Comparison of ENCODE assay signal across 9 cellular contexts in the genomic region with DNA sequence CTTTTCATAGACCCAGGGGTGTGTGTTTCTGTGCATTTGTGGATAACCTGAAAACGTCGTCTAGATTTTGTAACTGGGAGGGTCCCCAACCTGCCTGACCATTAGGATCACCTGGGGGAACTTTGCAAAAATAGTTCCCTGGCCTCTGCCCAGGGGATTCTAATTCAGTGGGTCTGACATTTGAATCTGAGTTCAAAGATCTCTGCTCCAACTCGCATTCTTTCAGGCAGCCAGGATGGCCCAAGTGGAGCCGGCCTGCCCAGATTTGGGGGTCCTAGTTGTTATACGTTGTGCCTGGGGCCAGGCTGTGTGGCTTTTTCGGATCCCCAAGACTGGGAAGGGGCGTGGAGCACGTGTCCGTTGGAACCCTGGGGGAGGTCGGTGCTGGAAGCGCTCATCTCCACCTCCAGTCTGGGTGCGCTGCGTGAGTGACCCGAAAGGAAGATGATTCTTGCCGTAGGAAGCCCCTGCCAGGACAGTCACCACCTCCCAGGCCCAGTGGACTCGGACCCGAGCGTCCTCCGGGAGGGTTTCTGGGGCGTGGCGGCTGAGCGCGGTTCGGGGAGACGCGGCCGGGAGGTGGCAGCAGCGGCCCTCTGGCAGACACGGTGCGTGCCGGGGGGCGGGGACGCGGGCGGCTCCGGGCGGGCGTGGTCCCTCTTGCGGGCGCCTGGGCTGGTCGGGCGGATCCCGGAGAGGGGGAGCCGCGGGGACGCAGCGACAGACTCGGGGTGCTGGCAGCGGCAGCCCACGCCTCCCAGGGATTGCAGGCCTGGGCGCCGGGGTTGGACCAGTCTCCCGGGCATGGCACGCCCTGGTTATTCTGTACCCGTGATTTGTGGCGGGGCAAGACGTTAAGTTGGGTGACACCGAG. TPM values are rescaled to one million over a fixed set of nuclear protein-coding genes. Genes with fewer than 3 reads are reported as not detected.
DNase-seq lines count a peak whose midpoint lies in the region; ATAC-seq and TF ChIP-seq lines count a peak whose summit lies in the region.
"Had no signal": no experiment of that assay in that cellular context is flagged by ENCODE, and none has a peak within 500 bp of the region (broad histone marks: within the 10 kb centered on the region; RNA-seq: fewer than 3 reads in every experiment).

No MANE protein-coding gene starts in this region.

- peaks cover 11 to 34% (median 23%) of the 10 kb centered on the region in 4 donors for H3K4me1 Mint-ChIP-seq in CD4-positive, alpha-beta memory T cell
- peaks cover 23% of the 10 kb centered on the region for H3K4me1 Mint-ChIP-seq in activated T-helper 1 cell treated with anti-CD3 and anti-CD28 coated beads, Interleukin-12 subunit alpha, Interleukin-12 subunit beta, Interleukin-2, Interleukin-4 antibody, amounts not matched to agents 30 ng/mL and 10 ng/mL and 1 ng/mL, durations not matched to agents 14 hours and 24 hours and 36 hours (ENCODE audit: low read depth)
- H3K4me1 Mint-ChIP-seq in naive thymus-derived CD8-positive, alpha-beta T cell = peaks cover 2 to 22% (median 9%) of the 10 kb centered on the region in 4 donors

- POLR2A ChIA-PET in CD4-positive, alpha-beta memory T cell (lab: Charles Lee; ENCODE audit: partially characterized antibody) = interaction anchor here (1.4 kb wide), 2 partner anchors 9 to 266 kb away, joined by 5 to 8 read pairs; no protein-coding TSS in a partner anchor
- POLR2A ChIA-PET in PC-3 (lab: Charles Lee; ENCODE audit: unreplicated experiment) = interaction anchor here (0.5 kb wide), 1 partner anchor 225 kb away, joined by 4 read pairs; no protein-coding TSS in a partner anchor
- POLR2A ChIA-PET in naive thymus-derived CD8-positive, alpha-beta T cell (lab: Charles Lee) = no interaction called here

- peak overlapping the region; percentile 50 for H3K27ac ChIP-seq in CD4-positive, alpha-beta memory T cell (ENCODE audit: low read depth, low read length)
- H3K27ac ChIP-seq in PC-3 (ENCODE audit: low read length) = no peak overlapping the region

- no peaks in the 10 kb centered on the region for H4K20me1 ChIP-seq in PC-3 (ENCODE audit: low read length)

- H3K4me1 ChIP-seq in CD4-positive, alpha-beta memory T cell (ENCODE audit: insufficient read depth, low read length) = peaks cover 19% of the 10 kb centered on the region
- peaks cover 25% of the 10 kb centered on the region for H3K4me1 ChIP-seq in PC-3 (ENCODE audit: insufficient read depth, low read length)

- CTCF ChIA-PET in CD4-positive, alpha-beta memory T cell (lab: Charles Lee; ENCODE audit: partially characterized antibody) = interaction anchor here (0.9 to 4.6 kb wide), 11 partner anchors 10 to 999 kb away, joined by 3 to 78 read pairs (median 16); no protein-coding TSS in a partner anchor
- CTCF ChIA-PET in PC-3 (lab: Charles Lee) = interaction anchor here (1.4 kb wide), 1 partner anchor 1000 kb away, joined by 5 read pairs; no protein-coding TSS in a partner anchor

- TF ChIP-seq CTCF in PC-3 (conservative IDR thresholded peaks at IDR 0.05; ENCODE audit: low read depth, low read length) = peak; percentile 94
- peak; percentile 41 for TF ChIP-seq CTCF in fibroblast of mammary gland (conservative IDR thresholded peaks at IDR 0.05; ENCODE audit: control insufficient read depth, insufficient read depth, low read depth, low read length)

- H3K27ac Mint-ChIP-seq in CD4-positive, alpha-beta memory T cell = peak overlapping the region in 6 of 7 donors; percentile 43 to 88 (median 64)
- no peak overlapping the region for H3K27ac Mint-ChIP-seq in activated T-helper 1 cell treated with anti-CD3 and anti-CD28 coated beads, Interleukin-12 subunit alpha, Interleukin-12 subunit beta, Interleukin-2, Interleukin-4 antibody, amounts not matched to agents 30 ng/mL and 10 ng/mL and 1 ng/mL, durations not matched to agents 14 hours and 24 hours and 36 hours
- H3K27ac Mint-ChIP-seq in naive thymus-derived CD8-positive, alpha-beta T cell = peak overlapping the region in 4 of 10 donors; percentile 20 to 78 (median 55)

- H3K36me3 Mint-ChIP-seq in CD4-positive, alpha-beta memory T cell = peaks cover 13 to 28% of the 10 kb centered on the region in 2 donors
- H3K36me3 Mint-ChIP-seq in activated T-helper 1 cell treated with anti-CD3 and anti-CD28 coated beads, Interleukin-12 subunit alpha, Interleukin-12 subunit beta, Interleukin-2, Interleukin-4 antibody, amounts not matched to agents 30 ng/mL and 10 ng/mL and 1 ng/mL, durations not matched to agents 14 hours and 24 hours and 36 hours (ENCODE audit: low read depth) = peaks cover 4% of the 10 kb centered on the region
- H3K36me3 Mint-ChIP-seq in naive thymus-derived CD8-positive, alpha-beta T cell = peaks cover 0 to 14% (median 2%) of the 10 kb centered on the region in 3 donors

- no peaks in the 10 kb centered on the region for H3K36me3 ChIP-seq in CD4-positive, alpha-beta memory T cell (ENCODE audit: insufficient read depth, low read length)
- no peaks in the 10 kb centered on the region for H3K36me3 ChIP-seq in PC-3 (ENCODE audit: low read depth, low read length)

- peak overlapping the region; percentile 86 for H3K4me2 ChIP-seq in PC-3 (ENCODE audit: low read length)

- peak overlapping the region; percentile 95 for H2AFZ ChIP-seq in PC-3 (ENCODE audit: low read length)

- no peaks in the 10 kb centered on the region for H3K27me3 Mint-ChIP-seq in CD4-positive, alpha-beta memory T cell
- H3K27me3 Mint-ChIP-seq in activated T-helper 1 cell treated with anti-CD3 and anti-CD28 coated beads, Interleukin-12 subunit alpha, Interleukin-12 subunit beta, Interleukin-2, Interleukin-4 antibody, amounts not matched to agents 30 ng/mL and 10 ng/mL and 1 ng/mL, durations not matched to agents 14 hours and 24 hours and 36 hours (ENCODE audit: insufficient read depth) = peaks cover 6% of the 10 kb centered on the region
- peaks cover 0 to 8% (median 0%) of the 10 kb centered on the region in 5 donors for H3K27me3 Mint-ChIP-seq in naive thymus-derived CD8-positive, alpha-beta T cell

- no peaks in the 10 kb centered on the region for H3K9me3 ChIP-seq in CD4-positive, alpha-beta memory T cell (ENCODE audit: control insufficient read depth in 1 of 2, low read length in 2 of 2)
- no peaks in the 10 kb centered on the region for H3K9me3 ChIP-seq in PC-3 (ENCODE audit: low read length)

- no peaks in the 10 kb centered on the region for H3K9me2 ChIP-seq in PC-3 (replicated peaks; ENCODE audit: low read length)

- peak overlapping the region in 1 of 2 donors; percentile 35 for H3K4me3 ChIP-seq in CD4-positive, alpha-beta memory T cell (ENCODE audit: low read length in 2 of 2)
- peak overlapping the region; percentile 74 for H3K4me3 ChIP-seq in PC-3 (ENCODE audit: low read length)
- peak overlapping the region; percentile 63 for H3K4me3 ChIP-seq in fibroblast of mammary gland (ENCODE audit: control insufficient read depth, low read depth, low read length)

- peak; percentile 83 to 87 (median 86) for DNase-seq in CD4-positive, alpha-beta memory T cell
- DNase-seq in PC-3 = peak; percentile 77
- peak; percentile 81 for DNase-seq in activated T-helper 1 cell treated with anti-CD3 and anti-CD28 coated beads, Interleukin-12 subunit alpha, Interleukin-12 subunit beta, Interleukin-2, Interleukin-4 antibody, amounts not matched to agents 30 ng/mL and 10 ng/mL and 1 ng/mL, durations not matched to agents 14 hours and 24 hours and 36 hours (ENCODE audit: low spot score)
- DNase-seq in fibroblast of mammary gland (ENCODE audit: low read depth) = peak; percentile 36
- peak; percentile 73 to 88 (median 82) for DNase-seq in naive thymus-derived CD8-positive, alpha-beta T cell
- peak; percentile 75 to 88 (median 80) for DNase-seq in stimulated activated naive CD4-positive, alpha-beta T cell (lab: John Stamatoyannopoulos, UW)

- no peaks in the 10 kb centered on the region for H3K27me3 ChIP-seq in CD4-positive, alpha-beta memory T cell (ENCODE audit: insufficient read depth, low read length)
- H3K27me3 ChIP-seq in PC-3 (ENCODE audit: low read length) = no peaks in the 10 kb centered on the region

- no peaks in the 10 kb centered on the region for H3K79me2 ChIP-seq in PC-3 (ENCODE audit: low read length)

- H3K4me3 Mint-ChIP-seq in CD4-positive, alpha-beta memory T cell = peak overlapping the region; percentile 74 to 90 (median 86)
- H3K4me3 Mint-ChIP-seq in activated T-helper 1 cell treated with anti-CD3 and anti-CD28 coated beads, Interleukin-12 subunit alpha, Interleukin-12 subunit beta, Interleukin-2, Interleukin-4 antibody, amounts not matched to agents 30 ng/mL and 10 ng/mL and 1 ng/mL, durations not matched to agents 14 hours and 24 hours and 36 hours = peak overlapping the region; percentile 78
- peak overlapping the region; percentile 67 to 80 (median 72) for H3K4me3 Mint-ChIP-seq in naive thymus-derived CD8-positive, alpha-beta T cell

- intact Hi-C loops in CD4-positive, alpha-beta memory T cell (cut with micrococcal nuclease) = loop anchor here (1.0 to 10.0 kb wide), 5 partner anchors 164 to 1485 kb away; partner anchors contain the start of genes CLDN25, SIK2 and ZW10
- intact Hi-C loops in PC-3 (cut with micrococcal nuclease) = loop anchor here (1.0 to 10.0 kb wide), 4 partner anchors 205 to 999 kb away; partner anchors contain the start of genes SDHD and TIMM8B
- intact Hi-C loops in activated T-helper 1 cell treated with anti-CD3 and anti-CD28 coated beads, Interleukin-12 subunit alpha, Interleukin-12 subunit beta, Interleukin-2, Interleukin-4 antibody, amounts not matched to agents 30 ng/mL and 10 ng/mL and 1 ng/mL, durations not matched to agents 14 hours and 24 hours and 36 hours (cut with micrococcal nuclease) = loop anchor here (1.0 to 10.0 kb wide), 6 partner anchors 63 to 999 kb away; partner anchors contain the start of genes ALG9, CFAP68, FDXACB1 and PTS

- no TSS peak for BruUV-seq in PC-3 (replicated peaks; lab: Mats Ljungman, UMichigan)

- ATAC-seq in GM19397 (IDR thresholded peaks at IDR 0.05; ENCODE audit: unreplicated experiment) = peak; percentile 93
- ATAC-seq in HG03520 (IDR thresholded peaks at IDR 0.05; ENCODE audit: unreplicated experiment) = peak; percentile 91
- peak; percentile 91 for ATAC-seq in PC-3
- ATAC-seq in naive thymus-derived CD8-positive, alpha-beta T cell = peak; percentile 98 to 99

- peak overlapping the region; percentile 65 for H3K9ac ChIP-seq in PC-3 (ENCODE audit: low read length)

- no peaks in the 10 kb centered on the region for H3F3A ChIP-seq in PC-3 (ENCODE audit: low read length, unreplicated experiment)

- peaks cover 0 to 4% (median 0%) of the 10 kb centered on the region in 8 donors for H3K9me3 Mint-ChIP-seq in CD4-positive, alpha-beta memory T cell
- no peaks in the 10 kb centered on the region for H3K9me3 Mint-ChIP-seq in activated T-helper 1 cell treated with anti-CD3 and anti-CD28 coated beads, Interleukin-12 subunit alpha, Interleukin-12 subunit beta, Interleukin-2, Interleukin-4 antibody, amounts not matched to agents 30 ng/mL and 10 ng/mL and 1 ng/mL, durations not matched to agents 14 hours and 24 hours and 36 hours
- H3K9me3 Mint-ChIP-seq in naive thymus-derived CD8-positive, alpha-beta T cell = no peaks in the 10 kb centered on the region

RNA-seq across cellular contexts. Expression of gene PLET1, which starts 29.2 kb away (rescaled TPM):
- not detected for total RNA-seq in CD4-positive, alpha-beta memory T cell
- polyA plus RNA-seq in CD4-positive, alpha-beta memory T cell = not detected
- total RNA-seq in PC-3 (2014; rRNA removed) = 0.26 TPM in 1 of 2 replicates, not detected in the other
- not detected in 2 replicates for total RNA-seq in activated T-helper 1 cell treated with anti-CD3 and anti-CD28 coated beads, Interleukin-12 subunit alpha, Interleukin-12 subunit beta, Interleukin-2, Interleukin-4 antibody, amounts not matched to agents 30 ng/mL and 10 ng/mL and 1 ng/mL, durations not matched to agents 14 hours and 24 hours and 36 hours
- total RNA-seq in naive thymus-derived CD8-positive, alpha-beta T cell = not detected
- not detected for polyA plus RNA-seq in naive thymus-derived CD8-positive, alpha-beta T cell
- total RNA-seq: pulmonary artery endothelial cell had no signal

Comparison
In these comparisons a context has a peak if more than half of its experiments do, and no peak if none do; other contexts are left out.
1. DNase-seq: peak in every context shown above with its lines; median percentile 86 in CD4-positive, alpha-beta memory T cell; 82 in naive thymus-derived CD8-positive, alpha-beta T cell; 81 in activated T-helper 1 cell treated with anti-CD3 and anti-CD28 coated beads, Interleukin-12 subunit alpha, Interleukin-12 subunit beta, Interleukin-2, Interleukin-4 antibody, amounts not matched to agents 30 ng/mL and 10 ng/mL and 1 ng/mL, durations not matched to agents 14 hours and 24 hours and 36 hours; 80 in stimulated activated naive CD4-positive, alpha-beta T cell; 77 in PC-3; 36 in fibroblast of mammary gland.